In genomic region chr9:75086443-75087278, GRCh38 we compare ENCODE assay signal across 8 cellular contexts. TPM values are rescaled to one million over a fixed set of nuclear protein-coding genes. Genes with fewer than 3 reads are reported as not detected.
DNase-seq lines count a peak whose midpoint lies in the region; ATAC-seq and TF ChIP-seq lines count a peak whose summit lies in the region.

No MANE protein-coding gene starts in this region.

- ATAC-seq in mucosa of descending colon: peak; percentile 0

- peaks cover 35% of the 10 kb centered on the region for H3K4me1 ChIP-seq in mucosa of descending colon (ENCODE audit: low read depth)

- POLR2A ChIA-PET in AG04450 (lab: Yijun Ruan, JAX): interaction anchor here (1.2 to 1.8 kb wide), 2 partner anchors 59 to 83 kb away, joined by 4 to 8 read pairs; partner anchors contain the start of gene CARNMT1

- H3K27ac ChIP-seq in AG04450 (ENCODE audit: low read depth, low read length): no peak overlapping the region

- DNase-seq in AG04450 (ENCODE audit: low read depth, low spot score): no peak
- no peak for DNase-seq in LNCaP clone FGC (ENCODE audit: low read depth)
- DNase-seq in cerebellar cortex (ENCODE audit: low spot score): peak; percentile 53
- DNase-seq in mucosa of descending colon: peak; percentile 61 to 65 (median 63)
- no peak for DNase-seq in NCI-H2029 (lab: John Stamatoyannopoulos, UW)
- no peak for DNase-seq in anterior cingulate cortex (lab: John Stamatoyannopoulos, UW)
- no peak for DNase-seq in germinal center (ENCODE audit: low spot score)
- DNase-seq in RKO (ENCODE audit: low spot score): no peak

- TF ChIP-seq CTCF in AG04450 (IDR thresholded peaks at IDR 0.05; ENCODE audit: low read depth, low read length): no peak
- no peak for TF ChIP-seq CTCF in LNCaP clone FGC (IDR thresholded peaks at IDR 0.05; ENCODE audit: control insufficient read depth, extremely low read depth, insufficient read depth)
- no peak for TF ChIP-seq CTCF in mucosa of descending colon (IDR thresholded peaks at IDR 0.05)

- CTCF ChIA-PET in AG04450 (lab: Charles Lee): interaction anchor here (0.8 to 4.6 kb wide), 7 partner anchors 9 to 312 kb away, joined by 3 to 42 read pairs (median 7); partner anchors contain the start of genes C9orf40 and CARNMT1

- H3K4me3 ChIP-seq in AG04450 (ENCODE audit: low read depth, low read length) (peak overlapping the region; percentile 98), LNCaP clone FGC (ENCODE audit: low read depth, low read length) (peak overlapping the region; percentile 69), mucosa of descending colon (no peak overlapping the region)

- intact Hi-C loops in mucosa of descending colon (cut with DNase I, micrococcal nuclease): loop anchor here in 1 of 2 donors (10.0 kb wide), 1 partner anchor 62 kb away; the partner anchor contains the start of gene CARNMT1

- H3K27me3 ChIP-seq in AG04450 (ENCODE audit: control insufficient read depth, insufficient read depth, low read length): no peaks in the 10 kb centered on the region

- no peaks in the 10 kb centered on the region for H3K36me3 ChIP-seq in mucosa of descending colon (ENCODE audit: low read depth)

- peaks cover 4% of the 10 kb centered on the region; the same call in 1 of the 2 replicates for H3K9me3 ChIP-seq in AG04450 (ENCODE audit: control insufficient read depth, insufficient read depth, low read length)
- H3K9me3 ChIP-seq in mucosa of descending colon: no peaks in the 10 kb centered on the region

RNA-seq across cellular contexts. Expression of gene NMRK1, which starts 1.3 kb away (rescaled TPM):
- polyA plus RNA-seq in AG04450 (2011; rRNA removed): 10.2 and 14.4 TPM in 2 replicates
- polyA minus RNA-seq in AG04450 (2011; rRNA and poly(A)+ RNA removed): 1.9 and 3.5 TPM in 2 replicates
- total RNA-seq in mucosa of descending colon: 10 to 100 TPM; 14.0 to 27.2 (median 19.0) TPM

RNA-seq across cellular contexts. Expression of gene OSTF1, which starts 1.7 kb away (rescaled TPM):
- polyA plus RNA-seq in AG04450 (2011; rRNA removed): 19.5 and 22.7 TPM in 2 replicates
- polyA minus RNA-seq in AG04450 (2011; rRNA and poly(A)+ RNA removed): 21.1 and 29.4 TPM in 2 replicates
- total RNA-seq in mucosa of descending colon: 10 to 100 TPM; 40.6 to 71.2 (median 63.9) TPM

RNA-seq across cellular contexts. Expression of gene CARNMT1, which starts 58.6 kb away (rescaled TPM):
- polyA plus RNA-seq in AG04450 (2011; rRNA removed): 7.9 and 9.1 TPM in 2 replicates
- 6.9 and 8.4 TPM in 2 replicates for polyA minus RNA-seq in AG04450 (2011; rRNA and poly(A)+ RNA removed)
- total RNA-seq in mucosa of descending colon: 10 to 100 TPM; 17.0 to 21.6 (median 18.8) TPM

Comparison
In these comparisons a context has a peak if more than half of its experiments do, and no peak if none do; other contexts are left out.
1. DNase-seq: peak in cerebellar cortex (single experiment) and mucosa of descending colon (3 of 3); none in AG04450 (single experiment), LNCaP clone FGC (single experiment), NCI-H2029 (single experiment), anterior cingulate cortex (0 of 58), germinal center (single experiment) and RKO (single experiment).